ENCODE assay signal across 1 cellular context in the genomic region with DNA sequence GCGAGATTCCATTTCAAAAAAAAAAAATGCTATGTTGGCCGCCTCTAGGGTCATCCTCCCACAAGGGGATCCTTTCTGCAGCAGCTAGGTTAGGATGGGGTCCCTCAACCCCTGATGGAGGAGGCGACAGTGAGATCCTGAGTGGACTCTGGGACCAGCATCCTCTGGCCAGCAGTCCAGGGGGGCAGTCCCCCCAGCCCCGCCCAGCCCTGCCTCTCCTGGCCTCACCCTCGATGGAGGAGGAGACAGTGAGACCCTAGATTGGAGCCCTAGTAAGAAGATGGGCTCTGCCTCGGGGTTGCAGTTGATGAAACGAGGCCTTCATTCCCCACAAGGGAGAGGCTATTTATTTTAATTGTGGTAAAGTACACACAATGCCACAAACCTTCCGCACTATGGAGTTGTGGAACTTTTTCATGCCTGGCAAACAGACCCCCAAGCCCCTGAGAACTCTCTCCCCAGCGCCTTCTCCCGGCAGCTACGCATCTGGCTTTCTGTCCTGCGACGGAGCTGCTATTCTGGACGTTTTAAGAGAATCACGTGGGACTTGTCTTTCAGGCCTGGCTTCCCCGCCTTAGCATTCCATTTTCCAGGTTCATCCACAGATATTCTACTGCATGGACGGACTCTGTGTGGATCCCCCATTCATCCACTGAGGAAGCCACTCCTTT.
TF ChIP-seq lines count a peak whose summit lies in the region.

No MANE protein-coding gene starts in this region.

TF ChIP-seq in WTC11, 78 proteins besides CTCF, POLR2A, EP300 and RAD21 (continued from another document):
- TF ChIP-seq, protein P1, sequence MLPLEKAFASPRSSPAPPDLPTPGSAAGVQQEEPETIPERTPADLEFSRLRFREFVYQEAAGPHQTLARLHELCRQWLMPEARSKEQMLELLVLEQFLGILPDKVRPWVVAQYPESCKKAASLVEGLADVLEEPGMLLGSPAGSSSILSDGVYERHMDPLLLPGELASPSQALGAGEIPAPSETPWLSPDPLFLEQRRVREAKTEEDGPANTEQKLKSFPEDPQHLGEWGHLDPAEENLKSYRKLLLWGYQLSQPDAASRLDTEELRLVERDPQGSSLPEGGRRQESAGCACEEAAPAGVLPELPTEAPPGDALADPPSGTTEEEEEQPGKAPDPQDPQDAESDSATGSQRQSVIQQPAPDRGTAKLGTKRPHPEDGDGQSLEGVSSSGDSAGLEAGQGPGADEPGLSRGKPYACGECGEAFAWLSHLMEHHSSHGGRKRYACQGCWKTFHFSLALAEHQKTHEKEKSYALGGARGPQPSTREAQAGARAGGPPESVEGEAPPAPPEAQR (CRISPR knock-in tag; IDR thresholded peaks at IDR 0.05), result no peak
- TF ChIP-seq ZNF219 (CRISPR knock-in tag; IDR thresholded peaks at IDR 0.05; ENCODE audit: borderline replicate concordance) (no peak), GABPB1 (CRISPR knock-in tag; IDR thresholded peaks at IDR 0.05) (no peak), FOXP1 (CRISPR knock-in tag; IDR thresholded peaks at IDR 0.05; ENCODE audit: borderline replicate concordance) (no peak), JAZF1 (CRISPR knock-in tag; IDR thresholded peaks at IDR 0.05) (no peak), ZBTB21 (CRISPR knock-in tag; IDR thresholded peaks at IDR 0.05; ENCODE audit: borderline replicate concordance) (no peak)
- TF ChIP-seq, protein P2, sequence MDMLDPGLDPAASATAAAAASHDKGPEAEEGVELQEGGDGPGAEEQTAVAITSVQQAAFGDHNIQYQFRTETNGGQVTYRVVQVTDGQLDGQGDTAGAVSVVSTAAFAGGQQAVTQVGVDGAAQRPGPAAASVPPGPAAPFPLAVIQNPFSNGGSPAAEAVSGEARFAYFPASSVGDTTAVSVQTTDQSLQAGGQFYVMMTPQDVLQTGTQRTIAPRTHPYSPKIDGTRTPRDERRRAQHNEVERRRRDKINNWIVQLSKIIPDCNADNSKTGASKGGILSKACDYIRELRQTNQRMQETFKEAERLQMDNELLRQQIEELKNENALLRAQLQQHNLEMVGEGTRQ (CRISPR knock-in tag; IDR thresholded peaks at IDR 0.05), result no peak
- TF ChIP-seq, protein P3, sequence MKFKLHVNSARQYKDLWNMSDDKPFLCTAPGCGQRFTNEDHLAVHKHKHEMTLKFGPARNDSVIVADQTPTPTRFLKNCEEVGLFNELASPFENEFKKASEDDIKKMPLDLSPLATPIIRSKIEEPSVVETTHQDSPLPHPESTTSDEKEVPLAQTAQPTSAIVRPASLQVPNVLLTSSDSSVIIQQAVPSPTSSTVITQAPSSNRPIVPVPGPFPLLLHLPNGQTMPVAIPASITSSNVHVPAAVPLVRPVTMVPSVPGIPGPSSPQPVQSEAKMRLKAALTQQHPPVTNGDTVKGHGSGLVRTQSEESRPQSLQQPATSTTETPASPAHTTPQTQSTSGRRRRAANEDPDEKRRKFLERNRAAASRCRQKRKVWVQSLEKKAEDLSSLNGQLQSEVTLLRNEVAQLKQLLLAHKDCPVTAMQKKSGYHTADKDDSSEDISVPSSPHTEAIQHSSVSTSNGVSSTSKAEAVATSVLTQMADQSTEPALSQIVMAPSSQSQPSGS (CRISPR knock-in tag; IDR thresholded peaks at IDR 0.05; ENCODE audit: borderline replicate concordance, low read depth), result no peak
